24 cellular contexts compared by ENCODE assay signal in the genomic region with DNA sequence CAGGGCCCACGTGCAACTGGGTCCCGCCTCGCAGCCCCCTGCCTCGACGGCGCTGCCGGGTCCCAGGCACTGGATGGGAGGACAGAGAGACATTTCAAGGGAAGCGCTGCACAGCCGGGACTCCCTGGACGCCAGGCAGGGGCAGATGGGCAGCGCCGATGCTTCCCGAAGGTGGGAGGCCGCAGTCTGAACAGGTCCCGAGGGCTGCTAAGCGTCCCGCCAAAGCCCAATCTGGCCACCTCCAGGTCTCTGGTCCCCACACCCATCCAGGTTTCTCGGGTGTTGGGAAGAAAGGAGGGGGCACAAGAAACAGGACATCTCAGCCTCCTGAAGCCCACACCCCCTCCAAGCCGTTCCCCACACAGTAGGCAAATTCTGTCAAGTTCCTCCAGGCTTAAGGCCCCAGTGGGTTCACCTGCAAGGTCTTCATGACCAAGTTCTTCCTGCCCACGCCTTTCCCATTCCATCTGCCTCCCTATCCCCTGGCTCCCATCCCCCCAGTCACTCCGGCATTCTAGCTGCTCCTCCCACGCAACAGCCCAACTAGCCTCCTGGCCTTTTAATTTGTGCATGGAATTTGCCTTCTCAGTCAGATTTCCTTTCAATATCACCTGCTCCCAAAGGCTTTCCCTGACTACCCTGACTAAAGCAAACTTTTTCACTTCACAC. TPM values are rescaled to one million over a fixed set of nuclear protein-coding genes. Genes with fewer than 3 reads are reported as not detected.
DNase-seq lines count a peak whose midpoint lies in the region; ATAC-seq, FAIRE-seq and TF ChIP-seq lines count a peak whose summit lies in the region.
"Had no signal": no experiment of that assay in that cellular context is flagged by ENCODE, and none has a peak within 500 bp of the region (broad histone marks: within the 10 kb centered on the region; RNA-seq: fewer than 3 reads in every experiment).

No MANE protein-coding gene starts in this region.

- no peak overlapping the region for H3K27ac Mint-ChIP-seq in activated CD4-positive, alpha-beta memory T cell treated with anti-CD3 and anti-CD28 coated beads, Interleukin-2, amount 10 ng/mL, durations not matched to agents 7 days and 5 days
- H3K27ac Mint-ChIP-seq in activated CD4-positive, alpha-beta memory T cell treated with anti-CD3 and anti-CD28 coated beads for 36 hours, result no peak overlapping the region
- H3K27ac Mint-ChIP-seq: brain; CD4-positive, alpha-beta memory T cell; HFFc6; naive thymus-derived CD4-positive, alpha-beta T cell had no signal

- H3K27me3 Mint-ChIP-seq in activated CD4-positive, alpha-beta memory T cell treated with anti-CD3 and anti-CD28 coated beads, Interleukin-2, amount 10 ng/mL, durations not matched to agents 7 days and 5 days, result peaks cover 60% of the 10 kb centered on the region
- H3K27me3 Mint-ChIP-seq in activated CD4-positive, alpha-beta memory T cell treated with anti-CD3 and anti-CD28 coated beads for 36 hours, result peaks cover 60% of the 10 kb centered on the region

- 17% methylated on average over 8 of the region's 22 CpGs for WGBS in K562 (ENCODE audit: insufficient coverage, low coverage, missing lambda C conversion rate)
- 48% methylated on average over 22 of the region's 22 CpGs for WGBS in smooth muscle cell (ENCODE audit: low lambda C conversion rate)

- no peak for TF ChIP-seq RAD21 in K562 (CRISPR knock-in tag; conservative IDR thresholded peaks at IDR 0.05 in 1 of 2, IDR thresholded peaks at IDR 0.05 in 1 of 2)

- no peaks in the 10 kb centered on the region for H3K9me1 ChIP-seq in K562 (ENCODE audit: control insufficient read depth, insufficient read depth, low read length)

- POLR2A ChIA-PET in activated CD4-positive, alpha-beta memory T cell treated with anti-CD3 and anti-CD28 coated beads, Interleukin-2, amount 10 ng/mL, durations not matched to agents 7 days and 5 days (lab: Charles Lee), result no interaction called here
- POLR2A ChIA-PET in activated CD4-positive, alpha-beta memory T cell treated with anti-CD3 and anti-CD28 coated beads for 36 hours (lab: Charles Lee), result no interaction called here
- POLR2A ChIA-PET in K562 (lab: Yijun Ruan, JAX), result no interaction called here

- H3K4me3 ChIP-seq in K562 (no peak overlapping the region), smooth muscle cell (no peak overlapping the region)
- H3K4me3 ChIP-seq: lung, PC-9 had no signal

- H3K27ac ChIP-seq in K562 (ENCODE audit: extremely low read depth, low read depth, low read length), result no peak overlapping the region
- H3K27ac ChIP-seq in smooth muscle cell (ENCODE audit: low read depth), result no peak overlapping the region
- H3K27ac ChIP-seq: KMS-11, PC-9 had no signal

- H4K20me1 ChIP-seq in K562 (replicated peaks; ENCODE audit: control insufficient read depth, insufficient read depth, low read length) (no peaks in the 10 kb centered on the region), smooth muscle cell (ENCODE audit: low read depth) (no peaks in the 10 kb centered on the region)

- H3K36me3 ChIP-seq in K562 (ENCODE audit: control insufficient read depth, insufficient read depth, low read length) (no peaks in the 10 kb centered on the region), smooth muscle cell (ENCODE audit: low read depth) (no peaks in the 10 kb centered on the region)

- no peak for TF ChIP-seq CTCF in K562 (IDR thresholded peaks at IDR 0.05 in 2 of 3, conservative IDR thresholded peaks at IDR 0.05 in 1 of 3; ENCODE audit: insufficient read depth in 2 of 3, low read depth in 1 of 3, low read length in 3 of 3)
- TF ChIP-seq CTCF in smooth muscle cell (IDR thresholded peaks at IDR 0.05; ENCODE audit: borderline replicate concordance, insufficient read depth, poor library complexity, severe bottlenecking), result no peak

- intact Hi-C loops in activated CD4-positive, alpha-beta memory T cell treated with anti-CD3 and anti-CD28 coated beads for 36 hours (cut with micrococcal nuclease), result no loop called here
- intact Hi-C loops in K562 (cut with micrococcal nuclease) (no loop called here), left colon (cut with DNase I, micrococcal nuclease) (no loop called here)

- H3K79me2 ChIP-seq in K562 (ENCODE audit: control insufficient read depth, insufficient read depth, low read length) (no peaks in the 10 kb centered on the region), smooth muscle cell (ENCODE audit: low read depth) (no peaks in the 10 kb centered on the region)

- ATAC-seq in K562 (no peak), left colon (peak; percentile 14), HG03039 (IDR thresholded peaks at IDR 0.05; ENCODE audit: unreplicated experiment) (no peak)
- ATAC-seq: naive thymus-derived CD4-positive, alpha-beta T cell had no signal

- FAIRE-seq in K562 (lab: Jason Lieb, UNC), result no peak
- FAIRE-seq: GM12891 had no signal

- no TSS peak for BruUV-seq in K562 (replicated peaks; lab: Mats Ljungman, UMichigan)

- H3K27me3 ChIP-seq in K562 (ENCODE audit: control insufficient read depth in 2 of 2, insufficient read depth in 2 of 2, low read length in 2 of 2), result peaks cover 0 to 17% of the 10 kb centered on the region in 2 experiments; a peak in 2 of 5 replicates
- peaks cover 44% of the 10 kb centered on the region for H3K27me3 ChIP-seq in smooth muscle cell (ENCODE audit: low read depth)

- TF ChIP-seq EP300 in K562 (IDR thresholded peaks at IDR 0.05; ENCODE audit: low read length), result no peak

- no peak for TF ChIP-seq POLR2A in K562 (conservative IDR thresholded peaks at IDR 0.05)

- H3K9ac ChIP-seq in K562 (ENCODE audit: insufficient read depth in 1 of 2, low read depth in 2 of 2, low read length in 2 of 2) (no peak overlapping the region), smooth muscle cell (ENCODE audit: low read depth) (no peak overlapping the region)
- H3K9ac ChIP-seq: KMS-11 had no signal

- H3F3A ChIP-seq in smooth muscle cell (ENCODE audit: low read depth), result no peaks in the 10 kb centered on the region

- H3K4me1 ChIP-seq in K562 (replicated peaks in 1 of 2; ENCODE audit: control insufficient read depth in 2 of 2, insufficient read depth in 2 of 2, low read length in 2 of 2) (peaks cover 4 to 23% of the 10 kb centered on the region in 2 experiments; a peak in 4 of 5 replicates), smooth muscle cell (ENCODE audit: low read depth) (peaks cover 6% of the 10 kb centered on the region)

- in situ Hi-C loops in K562 (cut with MboI), result no loop called here

- H2AFZ ChIP-seq in K562 (ENCODE audit: low read depth, low read length), result no peak overlapping the region
- H2AFZ ChIP-seq in smooth muscle cell (ENCODE audit: low read depth), result no peak overlapping the region
- H2AFZ ChIP-seq: PC-9 had no signal

- CTCF ChIA-PET in activated CD4-positive, alpha-beta memory T cell treated with anti-CD3 and anti-CD28 coated beads, Interleukin-2, amount 10 ng/mL, durations not matched to agents 7 days and 5 days (lab: Charles Lee), result no interaction called here
- CTCF ChIA-PET in activated CD4-positive, alpha-beta memory T cell treated with anti-CD3 and anti-CD28 coated beads for 36 hours (lab: Charles Lee), result interaction anchor here (0.7 kb wide), 1 partner anchor 50 kb away, joined by 3 read pairs; no protein-coding TSS in a partner anchor
- CTCF ChIA-PET in K562 (lab: Yijun Ruan, JAX; ENCODE audit: low intra/inter-chr PET ratio), result no interaction called here

- no peaks in the 10 kb centered on the region for H3K36me3 Mint-ChIP-seq in activated CD4-positive, alpha-beta memory T cell treated with anti-CD3 and anti-CD28 coated beads, Interleukin-2, amount 10 ng/mL, durations not matched to agents 7 days and 5 days (ENCODE audit: low read depth)
- H3K36me3 Mint-ChIP-seq in activated CD4-positive, alpha-beta memory T cell treated with anti-CD3 and anti-CD28 coated beads for 36 hours, result no peaks in the 10 kb centered on the region
- H3K36me3 Mint-ChIP-seq: brain; CD4-positive, alpha-beta memory T cell had no signal

- DNase-seq in activated CD4-positive, alpha-beta memory T cell treated with anti-CD3 and anti-CD28 coated beads, Interleukin-2, amount 10 ng/mL, durations not matched to agents 7 days and 5 days, result peak; percentile 14
- no peak for DNase-seq in activated CD4-positive, alpha-beta memory T cell treated with anti-CD3 and anti-CD28 coated beads for 36 hours
- DNase-seq in K562 (ENCODE audit: extremely low read depth in 1 of 4, low spot score in 3 of 4), result peak in 3 of 4 experiments; percentile 15 to 50 (median 44)
- no peak for DNase-seq in left colon
- DNase-seq in smooth muscle cell (lab: John Stamatoyannopoulos, UW; ENCODE audit: unreplicated experiment), result no peak
- no peak for DNase-seq in hippocampal formation (lab: John Stamatoyannopoulos, UW)
- no peak for DNase-seq in central memory CD4-positive, alpha-beta T cell
- DNase-seq: activated CD4-positive, alpha-beta T cell treated with anti-CD3 and anti-CD28 coated beads for 4 hours; activated naive CD4-positive, alpha-beta T cell treated with anti-CD3 and anti-CD28 coated beads, Interleukin-2, amount 50 U/mL, for 16 hours; activated T-cell treated with anti-CD3 and anti-CD28 coated beads for 4 hours; CD4-positive, alpha-beta memory T cell; HFFc6; hypothalamus; naive thymus-derived CD4-positive, alpha-beta T cell; NCI-H1105; NCI-H748 treated with DMSO at 0.1 percent for 48 hours; PC-9 had no signal

- H3K4me3 Mint-ChIP-seq in activated CD4-positive, alpha-beta memory T cell treated with anti-CD3 and anti-CD28 coated beads, Interleukin-2, amount 10 ng/mL, durations not matched to agents 7 days and 5 days, result no peak overlapping the region
- no peak overlapping the region for H3K4me3 Mint-ChIP-seq in activated CD4-positive, alpha-beta memory T cell treated with anti-CD3 and anti-CD28 coated beads for 36 hours
- H3K4me3 Mint-ChIP-seq: CD4-positive, alpha-beta memory T cell; HFFc6; naive thymus-derived CD4-positive, alpha-beta T cell had no signal

- H3K4me2 ChIP-seq in K562 (ENCODE audit: insufficient read depth, low read length) (no peak overlapping the region), smooth muscle cell (peak overlapping the region; percentile 54)
- H3K4me2 ChIP-seq: KMS-11, PC-9 had no signal

- peaks cover 7% of the 10 kb centered on the region for H3K4me1 Mint-ChIP-seq in activated CD4-positive, alpha-beta memory T cell treated with anti-CD3 and anti-CD28 coated beads, Interleukin-2, amount 10 ng/mL, durations not matched to agents 7 days and 5 days
- H3K4me1 Mint-ChIP-seq in activated CD4-positive, alpha-beta memory T cell treated with anti-CD3 and anti-CD28 coated beads for 36 hours (ENCODE audit: low read depth), result peaks cover 8% of the 10 kb centered on the region

- H3K9me3 Mint-ChIP-seq in activated CD4-positive, alpha-beta memory T cell treated with anti-CD3 and anti-CD28 coated beads, Interleukin-2, amount 10 ng/mL, durations not matched to agents 7 days and 5 days, result no peaks in the 10 kb centered on the region
- H3K9me3 Mint-ChIP-seq in activated CD4-positive, alpha-beta memory T cell treated with anti-CD3 and anti-CD28 coated beads for 36 hours, result no peaks in the 10 kb centered on the region
- H3K9me3 Mint-ChIP-seq: HFFc6 had no signal

- no peaks in the 10 kb centered on the region for H3K9me3 ChIP-seq in K562 (replicated peaks; ENCODE audit: control insufficient read depth, insufficient read depth, low read depth, low read length)
- no peaks in the 10 kb centered on the region for H3K9me3 ChIP-seq in smooth muscle cell (replicated peaks; ENCODE audit: low read depth)

RNA-seq across cellular contexts. Expression of gene CPXM1, which starts 5.4 kb away (rescaled TPM):
- under 1 TPM; 0.20 to 0.33 TPM for total RNA-seq in activated CD4-positive, alpha-beta memory T cell treated with anti-CD3 and anti-CD28 coated beads, Interleukin-2, amount 10 ng/mL, durations not matched to agents 7 days and 5 days
- total RNA-seq in activated CD4-positive, alpha-beta memory T cell treated with anti-CD3 and anti-CD28 coated beads for 36 hours, result 1 to 10 TPM; 2.3 to 2.9 TPM
- 4.1 and 15.4 TPM in 2 replicates for total RNA-seq in K562 (2011; cell fraction: chromatin; rRNA removed; ENCODE audit: low replicate concordance)
- 6.3 and 13.0 TPM in 2 replicates for total RNA-seq in K562 (2011; cell fraction: nucleolus; rRNA removed)
- 5.3 and 5.7 TPM in 2 replicates for total RNA-seq in K562 (2011; cell fraction: nucleoplasm; rRNA removed)
- total RNA-seq in K562 (2014; rRNA removed), result 0.32 and 0.41 TPM in 2 replicates
- total RNA-seq in K562 (2014; rRNA removed; fragmentation: Illumina TruSeq; extraction: Trizol), result 0.07 and 0.13 TPM in 2 replicates
- 0.04 TPM in 1 of 2 replicates, not detected in the other for total RNA-seq in K562 (2015; rRNA removed; fragmentation: Illumina TruSeq; extraction: Trizol)
- 0.47 and 0.49 TPM in 2 replicates for total RNA-seq in K562 (2021)
- 1.1 and 4.5 TPM in 2 replicates for polyA plus RNA-seq in K562 (2011; rRNA removed)
- polyA plus RNA-seq in K562 (2011; cell fraction: cytosol; rRNA removed), result 3.0 and 3.8 TPM in 2 replicates
- polyA plus RNA-seq in K562 (2011; cell fraction: nucleus; rRNA removed), result 13.5 and 29.6 TPM in 2 replicates
- 0.18 and 0.86 TPM in 2 replicates for polyA plus RNA-seq in K562 (2012)
- 0.45 and 0.50 TPM in 2 replicates for polyA plus RNA-seq in K562 (2014; fragmentation: Illumina TruSeq; extraction: Trizol)
- polyA plus RNA-seq in K562 (2014; fragmentation: Nextera tagmentation; extraction: Ambion mirVana), result not detected
- 0.28 and 0.37 TPM in 2 replicates for polyA plus RNA-seq in K562 (2014; rRNA removed)
- polyA minus RNA-seq in K562 (2011; rRNA and poly(A)+ RNA removed), result 0.67 and 1.1 TPM in 2 replicates
- polyA minus RNA-seq in K562 (2011; cell fraction: cytosol; rRNA and poly(A)+ RNA removed), result 0.55 and 0.86 TPM in 2 replicates
- 1.1 and 3.6 TPM in 2 replicates for polyA minus RNA-seq in K562 (2011; cell fraction: nucleus; rRNA and poly(A)+ RNA removed)
- total RNA-seq in left colon, result 1 to 10 TPM in 1 of 2 donors, under 1 TPM in 1; 0.24 to 2.3 TPM
- 40.2 and 54.0 TPM in 2 replicates for total RNA-seq in smooth muscle cell
- polyA plus RNA-seq in smooth muscle cell, result 74.8 and 99.3 TPM in 2 replicates
- total RNA-seq: CD4-positive, alpha-beta memory T cell; PC-9 had no signal
- polyA plus RNA-seq: CD4-positive, alpha-beta memory T cell had no signal

RNA-seq across cellular contexts. Expression of gene C20orf141, which starts 9.0 kb away (rescaled TPM):
- not detected for total RNA-seq in activated CD4-positive, alpha-beta memory T cell treated with anti-CD3 and anti-CD28 coated beads, Interleukin-2, amount 10 ng/mL, durations not matched to agents 7 days and 5 days
- not detected for total RNA-seq in activated CD4-positive, alpha-beta memory T cell treated with anti-CD3 and anti-CD28 coated beads for 36 hours
- total RNA-seq in K562 (2011; cell fraction: chromatin; rRNA removed; ENCODE audit: low replicate concordance), result not detected in 2 replicates
- total RNA-seq in K562 (2011; cell fraction: nucleolus; rRNA removed), result not detected in 2 replicates
- total RNA-seq in K562 (2011; cell fraction: nucleoplasm; rRNA removed), result not detected in 2 replicates
- total RNA-seq in K562 (2014; rRNA removed) (not detected in 2 replicates), K562 (2014; rRNA removed; fragmentation: Illumina TruSeq; extraction: Trizol) (not detected in 2 replicates), K562 (2015; rRNA removed; fragmentation: Illumina TruSeq; extraction: Trizol) (not detected in 2 replicates), K562 (2021) (not detected in 2 replicates), left colon (not detected), smooth muscle cell (not detected in 2 replicates)
- polyA plus RNA-seq in K562 (2011; rRNA removed) (not detected in 2 replicates), K562 (2014; fragmentation: Illumina TruSeq; extraction: Trizol) (not detected in 2 replicates), K562 (2014; fragmentation: Nextera tagmentation; extraction: Ambion mirVana) (not detected), K562 (2014; rRNA removed) (not detected in 2 replicates), smooth muscle cell (0.44 TPM in 1 of 2 replicates, not detected in the other)
- 0.13 TPM in 1 of 2 replicates, not detected in the other for polyA plus RNA-seq in K562 (2011; cell fraction: cytosol; rRNA removed)
- not detected in 2 replicates for polyA plus RNA-seq in K562 (2011; cell fraction: nucleus; rRNA removed)
- polyA plus RNA-seq in K562 (2012), result not detected in 2 replicates
- not detected in 2 replicates for polyA minus RNA-seq in K562 (2011; rRNA and poly(A)+ RNA removed)
- not detected in 2 replicates for polyA minus RNA-seq in K562 (2011; cell fraction: cytosol; rRNA and poly(A)+ RNA removed)
- polyA minus RNA-seq in K562 (2011; cell fraction: nucleus; rRNA and poly(A)+ RNA removed), result not detected in 2 replicates
- total RNA-seq: CD4-positive, alpha-beta memory T cell; HFFc6; lung; naive thymus-derived CD4-positive, alpha-beta T cell; PC-9; SK-MEL-5; urinary bladder had no signal
- polyA plus RNA-seq: CD4-positive, alpha-beta memory T cell; lung; naive thymus-derived CD4-positive, alpha-beta T cell; urinary bladder had no signal

RNA-seq across cellular contexts. Expression of gene TMEM239, which starts 10.3 kb away (rescaled TPM):
- total RNA-seq in activated CD4-positive, alpha-beta memory T cell treated with anti-CD3 and anti-CD28 coated beads, Interleukin-2, amount 10 ng/mL, durations not matched to agents 7 days and 5 days, result not detected
- total RNA-seq in activated CD4-positive, alpha-beta memory T cell treated with anti-CD3 and anti-CD28 coated beads for 36 hours, result not detected
- total RNA-seq in K562 (2011; cell fraction: chromatin; rRNA removed; ENCODE audit: low replicate concordance), result 0.21 TPM in 1 of 2 replicates, not detected in the other
- not detected in 2 replicates for total RNA-seq in K562 (2011; cell fraction: nucleolus; rRNA removed)
- not detected in 2 replicates for total RNA-seq in K562 (2011; cell fraction: nucleoplasm; rRNA removed)
- total RNA-seq in K562 (2014; rRNA removed), result not detected in 2 replicates
- not detected in 2 replicates for total RNA-seq in K562 (2014; rRNA removed; fragmentation: Illumina TruSeq; extraction: Trizol)
- total RNA-seq in K562 (2015; rRNA removed; fragmentation: Illumina TruSeq; extraction: Trizol), result not detected in 2 replicates
- total RNA-seq in K562 (2021), result not detected in 2 replicates
- polyA plus RNA-seq in K562 (2011; rRNA removed), result not detected in 2 replicates
- polyA plus RNA-seq in K562 (2011; cell fraction: cytosol; rRNA removed), result not detected in 2 replicates
- not detected in 2 replicates for polyA plus RNA-seq in K562 (2011; cell fraction: nucleus; rRNA removed)
- not detected in 2 replicates for polyA plus RNA-seq in K562 (2012)
- polyA plus RNA-seq in K562 (2014; fragmentation: Illumina TruSeq; extraction: Trizol), result not detected in 2 replicates
- not detected for polyA plus RNA-seq in K562 (2014; fragmentation: Nextera tagmentation; extraction: Ambion mirVana)
- polyA plus RNA-seq in K562 (2014; rRNA removed), result not detected in 2 replicates
- not detected in 2 replicates for polyA minus RNA-seq in K562 (2011; rRNA and poly(A)+ RNA removed)
- polyA minus RNA-seq in K562 (2011; cell fraction: cytosol; rRNA and poly(A)+ RNA removed), result not detected in 2 replicates
- not detected in 2 replicates for polyA minus RNA-seq in K562 (2011; cell fraction: nucleus; rRNA and poly(A)+ RNA removed)
- total RNA-seq in left colon, result not detected
- not detected in 2 replicates for total RNA-seq in smooth muscle cell
- not detected in 2 replicates for polyA plus RNA-seq in smooth muscle cell
- total RNA-seq: CD4-positive, alpha-beta memory T cell; HFFc6; lung; naive thymus-derived CD4-positive, alpha-beta T cell; PC-9; SK-MEL-5; urinary bladder had no signal
- polyA plus RNA-seq: CD4-positive, alpha-beta memory T cell; lung; naive thymus-derived CD4-positive, alpha-beta T cell; urinary bladder had no signal

RNA-seq across cellular contexts. Expression of gene PCED1A, which starts 34.6 kb away (rescaled TPM):
- total RNA-seq in activated CD4-positive, alpha-beta memory T cell treated with anti-CD3 and anti-CD28 coated beads, Interleukin-2, amount 10 ng/mL, durations not matched to agents 7 days and 5 days, result 10 to 100 TPM; 25.0 to 25.7 TPM
- 10 to 100 TPM; 37.0 to 40.0 TPM for total RNA-seq in activated CD4-positive, alpha-beta memory T cell treated with anti-CD3 and anti-CD28 coated beads for 36 hours
- 10.2 and 20.9 TPM in 2 replicates for total RNA-seq in K562 (2011; cell fraction: chromatin; rRNA removed; ENCODE audit: low replicate concordance)
- 24.3 and 24.6 TPM in 2 replicates for total RNA-seq in K562 (2011; cell fraction: nucleolus; rRNA removed)
- total RNA-seq in K562 (2011; cell fraction: nucleoplasm; rRNA removed), result 14.3 and 20.0 TPM in 2 replicates
- total RNA-seq in K562 (2014; rRNA removed) (6.2 and 6.4 TPM in 2 replicates), K562 (2014; rRNA removed; fragmentation: Illumina TruSeq; extraction: Trizol) (1.5 and 2.0 TPM in 2 replicates), K562 (2015; rRNA removed; fragmentation: Illumina TruSeq; extraction: Trizol) (2.4 and 2.9 TPM in 2 replicates), K562 (2021) (8.9 and 9.4 TPM in 2 replicates), left colon (10 to 100 TPM; 16.2 to 26.8 TPM), smooth muscle cell (18.7 and 24.2 TPM in 2 replicates)
- polyA plus RNA-seq in K562 (2011; rRNA removed) (7.4 and 20.2 TPM in 2 replicates), K562 (2014; fragmentation: Illumina TruSeq; extraction: Trizol) (4.3 and 5.9 TPM in 2 replicates), K562 (2014; fragmentation: Nextera tagmentation; extraction: Ambion mirVana) (1 to 10 TPM; 1.6 to 3.2 TPM), K562 (2014; rRNA removed) (11.5 and 12.5 TPM in 2 replicates), smooth muscle cell (43.7 and 46.7 TPM in 2 replicates)
- polyA plus RNA-seq in K562 (2011; cell fraction: cytosol; rRNA removed), result 12.4 and 18.8 TPM in 2 replicates
- polyA plus RNA-seq in K562 (2011; cell fraction: nucleus; rRNA removed), result 117 and 147 TPM in 2 replicates
- polyA plus RNA-seq in K562 (2012), result 8.6 and 18.7 TPM in 2 replicates
- polyA minus RNA-seq in K562 (2011; rRNA and poly(A)+ RNA removed), result 0.60 and 1.3 TPM in 2 replicates
- polyA minus RNA-seq in K562 (2011; cell fraction: cytosol; rRNA and poly(A)+ RNA removed), result 2.9 and 10.5 TPM in 2 replicates
- polyA minus RNA-seq in K562 (2011; cell fraction: nucleus; rRNA and poly(A)+ RNA removed), result 17.8 and 20.9 TPM in 2 replicates

RNA-seq across cellular contexts. Expression of gene VPS16, which starts 34.7 kb away (rescaled TPM):
- total RNA-seq in activated CD4-positive, alpha-beta memory T cell treated with anti-CD3 and anti-CD28 coated beads, Interleukin-2, amount 10 ng/mL, durations not matched to agents 7 days and 5 days, result 10 to 100 TPM; 49.7 to 53.0 TPM
- total RNA-seq in activated CD4-positive, alpha-beta memory T cell treated with anti-CD3 and anti-CD28 coated beads for 36 hours, result 10 to 100 TPM; 51.2 to 53.0 TPM
- total RNA-seq in K562 (2011; cell fraction: chromatin; rRNA removed; ENCODE audit: low replicate concordance), result 27.2 and 64.0 TPM in 2 replicates
- total RNA-seq in K562 (2011; cell fraction: nucleolus; rRNA removed), result 34.3 and 43.7 TPM in 2 replicates
- 23.7 and 26.5 TPM in 2 replicates for total RNA-seq in K562 (2011; cell fraction: nucleoplasm; rRNA removed)
- total RNA-seq in K562 (2014; rRNA removed) (16.7 and 18.7 TPM in 2 replicates), K562 (2014; rRNA removed; fragmentation: Illumina TruSeq; extraction: Trizol) (7.0 and 11.3 TPM in 2 replicates), K562 (2015; rRNA removed; fragmentation: Illumina TruSeq; extraction: Trizol) (13.8 and 15.3 TPM in 2 replicates), K562 (2021) (22.4 and 24.7 TPM in 2 replicates), left colon (10 to 100 TPM; 33.9 to 41.0 TPM), smooth muscle cell (26.3 and 30.2 TPM in 2 replicates)
- polyA plus RNA-seq in K562 (2011; rRNA removed) (18.0 and 35.5 TPM in 2 replicates), K562 (2014; fragmentation: Illumina TruSeq; extraction: Trizol) (14.0 and 15.4 TPM in 2 replicates), K562 (2014; fragmentation: Nextera tagmentation; extraction: Ambion mirVana) (10 to 100 TPM in 1 of 2 experiments, 1 to 10 TPM in 1; 6.8 to 10.2 TPM), K562 (2014; rRNA removed) (19.2 and 19.6 TPM in 2 replicates), smooth muscle cell (32.4 and 36.9 TPM in 2 replicates)
- 25.3 and 30.6 TPM in 2 replicates for polyA plus RNA-seq in K562 (2011; cell fraction: cytosol; rRNA removed)
- 115 and 170 TPM in 2 replicates for polyA plus RNA-seq in K562 (2011; cell fraction: nucleus; rRNA removed)
- polyA plus RNA-seq in K562 (2012), result 18.7 and 36.5 TPM in 2 replicates
- 18.7 and 22.6 TPM in 2 replicates for polyA minus RNA-seq in K562 (2011; rRNA and poly(A)+ RNA removed)
- 15.3 and 31.1 TPM in 2 replicates for polyA minus RNA-seq in K562 (2011; cell fraction: cytosol; rRNA and poly(A)+ RNA removed)
- 24.4 and 39.9 TPM in 2 replicates for polyA minus RNA-seq in K562 (2011; cell fraction: nucleus; rRNA and poly(A)+ RNA removed)

Comparison
In these comparisons a context has a peak if more than half of its experiments do, and no peak if none do; other contexts are left out.
1. DNase-seq: peak in activated CD4-positive, alpha-beta memory T cell treated with anti-CD3 and anti-CD28 coated beads, Interleukin-2, amount 10 ng/mL, durations not matched to agents 7 days and 5 days (single experiment) and K562 (3 of 4); none in activated CD4-positive, alpha-beta memory T cell treated with anti-CD3 and anti-CD28 coated beads for 36 hours (single experiment), left colon (0 of 2), smooth muscle cell (single experiment), hippocampal formation (0 of 2) and central memory CD4-positive, alpha-beta T cell (single experiment).